Comparison of ENCODE assay signal across 20 cellular contexts in genomic region chr12:67354966-67355365, GRCh38.
DNase-seq lines count a peak whose midpoint lies in the region; ATAC-seq and TF ChIP-seq lines count a peak whose summit lies in the region.
"Had no signal": no experiment of that assay in that cellular context is flagged by ENCODE, and none has a peak within 500 bp of the region (broad histone marks: within the 10 kb centered on the region; RNA-seq: fewer than 3 reads in every experiment).

No MANE protein-coding gene starts in this region.

- no peaks in the 10 kb centered on the region for H3K27me3 ChIP-seq in neural progenitor cell
- H3K27me3 ChIP-seq: right lobe of liver had no signal

- H3K9me3 Mint-ChIP-seq in chondrocyte (ENCODE audit: low read depth) = peaks cover 3% of the 10 kb centered on the region
- no peaks in the 10 kb centered on the region for H3K9me3 Mint-ChIP-seq in neural progenitor cell
- H3K9me3 Mint-ChIP-seq: activated B cell treated with CpG ODN at 0.5 μM for 24 hours, brain, H9, T-cell had no signal

- no peak overlapping the region for H3K4me2 ChIP-seq in neural progenitor cell

- H3K36me3 Mint-ChIP-seq in chondrocyte (ENCODE audit: low read depth) = no peaks in the 10 kb centered on the region
- H3K36me3 Mint-ChIP-seq in neural progenitor cell = no peaks in the 10 kb centered on the region
- H3K36me3 Mint-ChIP-seq: brain, CD14-positive monocyte, T-cell had no signal

- no peak for ATAC-seq in GM21447 (IDR thresholded peaks at IDR 0.05; ENCODE audit: unreplicated experiment)
- ATAC-seq: T-cell had no signal

- H3K4me1 Mint-ChIP-seq in chondrocyte (ENCODE audit: low read depth) = peaks cover 56% of the 10 kb centered on the region
- peaks cover 2% of the 10 kb centered on the region for H3K4me1 Mint-ChIP-seq in neural progenitor cell

- H3F3A ChIP-seq in neural progenitor cell (ENCODE audit: low read depth) = no peaks in the 10 kb centered on the region

- H2AFZ ChIP-seq in neural progenitor cell (replicated peaks) = no peak overlapping the region

- H3K27ac Mint-ChIP-seq in chondrocyte (ENCODE audit: unreplicated experiment) = peak overlapping the region; percentile 49
- H3K27ac Mint-ChIP-seq in neural progenitor cell = no peak overlapping the region
- H3K27ac Mint-ChIP-seq: activated B cell treated with CpG ODN at 0.5 μM for 24 hours, CD14-positive monocyte, H9, T-cell had no signal

- no peak overlapping the region for H3K9ac ChIP-seq in neural progenitor cell

- H3K27me3 Mint-ChIP-seq in chondrocyte (ENCODE audit: low read depth) (no peaks in the 10 kb centered on the region), neural progenitor cell (ENCODE audit: insufficient read depth, low read depth) (peaks cover 4% of the 10 kb centered on the region)
- H3K27me3 Mint-ChIP-seq: activated B cell treated with CpG ODN at 0.5 μM for 24 hours, T-cell had no signal

- H3K9me3 ChIP-seq in neural progenitor cell (ENCODE audit: low read depth) = no peaks in the 10 kb centered on the region
- H3K9me3 ChIP-seq: right lobe of liver had no signal

- no peak overlapping the region for H3K4me3 Mint-ChIP-seq in chondrocyte (ENCODE audit: unreplicated experiment)
- H3K4me3 Mint-ChIP-seq in neural progenitor cell = no peak overlapping the region
- H3K4me3 Mint-ChIP-seq: activated B cell treated with CpG ODN at 0.5 μM for 24 hours, CD14-positive monocyte, H9, T-cell had no signal

- no peaks in the 10 kb centered on the region for H4K20me1 ChIP-seq in neural progenitor cell (ENCODE audit: low read depth)

- TF ChIP-seq CTCF in chondrocyte (IDR thresholded peaks at IDR 0.05) = no peak
- no peak for TF ChIP-seq CTCF in neural progenitor cell (IDR thresholded peaks at IDR 0.05)

- peak; percentile 59 for DNase-seq in EH (ENCODE audit: low read depth)
- DNase-seq in LHCN-M2 (ENCODE audit: low read depth) = peak; percentile 44
- DNase-seq in chondrocyte (ENCODE audit: low spot score) = no peak
- DNase-seq in neural progenitor cell (ENCODE audit: low spot score) = peak; percentile 5
- no peak for DNase-seq in activated CD8-positive, alpha-beta memory T cell treated with anti-CD3 and anti-CD28 coated beads, Interleukin-2, amount 50 U/mL, for 4 hours
- no peak for DNase-seq in activated CD8-positive, alpha-beta memory T cell treated with anti-CD3 and anti-CD28 coated beads, Interleukin-2, amount 50 U/mL, for 48 hours
- DNase-seq in D341Med (ENCODE audit: low spot score) = no peak
- DNase-seq: activated B cell treated with CpG ODN at 0.5 μM for 24 hours; effector CD4-positive, alpha-beta T cell; H9; NCI-H187 treated with DMSO at 0.1 percent for 48 hours; right lobe of liver; stimulated activated CD4-positive, alpha-beta T cell treated with anti-CD3 and anti-CD28 coated beads, Interleukin-4, amount 100 ng/mL, for 1 hour; stimulated activated CD8-positive, alpha-beta memory T cell treated with anti-CD3 and anti-CD28 coated beads, Interleukin-4, amount 100 ng/mL, for 48 hours; T-cell had no signal

- H3K79me2 ChIP-seq in neural progenitor cell (ENCODE audit: low read depth) = no peaks in the 10 kb centered on the region

- no peak overlapping the region for H3K27ac ChIP-seq in neural progenitor cell
- H3K27ac ChIP-seq: right lobe of liver had no signal

- H3K4me1 ChIP-seq in neural progenitor cell = peaks cover 3% of the 10 kb centered on the region

- no peak overlapping the region for H3K4me3 ChIP-seq in neural progenitor cell
- H3K4me3 ChIP-seq: GM12878, lung, right lobe of liver had no signal

- no peaks in the 10 kb centered on the region for H3K36me3 ChIP-seq in neural progenitor cell
- H3K36me3 ChIP-seq: right lobe of liver had no signal

Comparison
In these comparisons a context has a peak if more than half of its experiments do, and no peak if none do; other contexts are left out.
1. DNase-seq: peak in EH (single experiment), LHCN-M2 (single experiment) and neural progenitor cell (single experiment); none in chondrocyte (single experiment), activated CD8-positive, alpha-beta memory T cell treated with anti-CD3 and anti-CD28 coated beads, Interleukin-2, amount 50 U/mL, for 4 hours (single experiment), activated CD8-positive, alpha-beta memory T cell treated with anti-CD3 and anti-CD28 coated beads, Interleukin-2, amount 50 U/mL, for 48 hours (single experiment) and D341Med (single experiment).